In the genomic region with DNA sequence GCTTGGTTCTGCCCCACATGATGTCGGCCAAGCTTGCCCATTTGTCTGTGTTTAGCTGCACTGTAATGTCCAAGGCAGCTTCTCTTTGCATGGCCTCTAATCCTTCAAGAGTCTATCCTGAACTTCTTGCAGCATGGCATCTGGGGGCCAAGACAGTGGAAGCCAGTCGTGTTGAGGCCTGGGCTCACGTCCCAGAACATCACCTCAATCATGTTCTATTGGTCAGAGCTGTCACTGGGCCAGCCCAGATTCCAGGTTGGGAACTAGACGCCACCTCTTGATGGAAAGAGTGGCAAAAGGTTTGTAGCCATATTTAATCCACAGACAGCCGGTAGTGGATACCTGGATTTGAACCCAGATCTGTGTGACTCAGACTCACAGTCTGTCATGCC, we compare ENCODE assay signal across 19 cellular contexts. TPM values are rescaled to one million over a fixed set of nuclear protein-coding genes. Genes with fewer than 3 reads are reported as not detected.
DNase-seq lines count a peak whose midpoint lies in the region; ATAC-seq, FAIRE-seq and TF ChIP-seq lines count a peak whose summit lies in the region.
"Had no signal": no experiment of that assay in that cellular context is flagged by ENCODE, and none has a peak within 500 bp of the region (broad histone marks: within the 10 kb centered on the region; RNA-seq: fewer than 3 reads in every experiment).

No MANE protein-coding gene starts in this region.

- DNase-seq in GM12891 (ENCODE audit: insufficient read length, low spot score) (no peak), neural crest cell (ENCODE audit: low read depth, low spot score) (no peak), RKO (ENCODE audit: low spot score) (no peak), kidney tubule cell (ENCODE audit: low spot score) (no peak)
- DNase-seq in activated naive CD8-positive, alpha-beta T cell treated with anti-CD3 and anti-CD28 coated beads, Interleukin-2, amount 50 U/mL, for 24 hours = no peak
- DNase-seq: H7, left cardiac atrium, MM.1S, NCI-H1694, SHP77, T-helper 1 cell had no signal

- H3K36me3 ChIP-seq in BLaER1 treated with 17β-estradiol and CSF1 and Interleukin-3, amounts not matched to agents 10 nM and 100 nM = peaks cover 0 to 25% (median 13%) of the 10 kb centered on the region in 11 experiments; a peak in 13 of 22 replicates
- H3K36me3 ChIP-seq: neural progenitor cell, thoracic aorta had no signal

- H3K9me3 ChIP-seq in BLaER1 treated with 17β-estradiol and CSF1 and Interleukin-3, amounts not matched to agents 10 nM and 100 nM (replicated peaks in 1 of 11) = no peaks in the 10 kb centered on the region; a peak in 1 of 22 replicates
- H3K9me3 ChIP-seq: thoracic aorta had no signal

- H3K27ac ChIP-seq in BLaER1 treated with 17β-estradiol and CSF1 and Interleukin-3, amounts not matched to agents 10 nM and 100 nM = peak overlapping the region in 10 of 11 experiments; percentile 90 to 99 (median 96); a peak in 19 of 22 replicates
- H3K27ac ChIP-seq: neural progenitor cell had no signal

- TF ChIP-seq CTCF in neural crest cell (conservative IDR thresholded peaks at IDR 0.05) = no peak

- ATAC-seq in activated naive CD8-positive, alpha-beta T cell treated with anti-CD3 and anti-CD28 coated beads, Interleukin-2, amount 50 U/mL, for 24 hours = no peak
- ATAC-seq in HG03520 (IDR thresholded peaks at IDR 0.05; ENCODE audit: unreplicated experiment) = no peak
- ATAC-seq: esophagus mucosa, left cardiac atrium had no signal

- no peaks in the 10 kb centered on the region for H3K9me3 Mint-ChIP-seq in activated naive CD8-positive, alpha-beta T cell treated with anti-CD3 and anti-CD28 coated beads, Interleukin-2, amount 50 U/mL, for 24 hours
- H3K9me3 Mint-ChIP-seq in neural crest cell = no peaks in the 10 kb centered on the region
- H3K9me3 Mint-ChIP-seq: activated T-helper 1 cell treated with anti-CD3 and anti-CD28 coated beads, Interleukin-12 subunit alpha, Interleukin-12 subunit beta, Interleukin-2, Interleukin-4 antibody, amounts not matched to agents 30 ng/mL and 10 ng/mL and 1 ng/mL, durations not matched to agents 14 hours and 24 hours and 36 hours; IgD-negative memory B cell; mesothelial cell of epicardium; neural progenitor cell had no signal

- H3K27me3 Mint-ChIP-seq in activated naive CD8-positive, alpha-beta T cell treated with anti-CD3 and anti-CD28 coated beads, Interleukin-2, amount 50 U/mL, for 24 hours = no peaks in the 10 kb centered on the region
- no peaks in the 10 kb centered on the region for H3K27me3 Mint-ChIP-seq in neural crest cell (ENCODE audit: low read depth)
- H3K27me3 Mint-ChIP-seq: IgD-negative memory B cell had no signal

- peaks cover 0 to 93% (median 6%) of the 10 kb centered on the region in 11 experiments; a peak in 10 of 22 replicates for H4K20me1 ChIP-seq in BLaER1 treated with 17β-estradiol and CSF1 and Interleukin-3, amounts not matched to agents 10 nM and 100 nM

- 0 out of 20 replicates have a peak overlapping the region, but pooled peaks of 1 of the 10 experiments have one; percentile 10 for H3K4me3 ChIP-seq in BLaER1 treated with 17β-estradiol and CSF1 and Interleukin-3, amounts not matched to agents 10 nM and 100 nM
- H3K4me3 ChIP-seq: neural progenitor cell, thoracic aorta had no signal

- FAIRE-seq in GM12891 (lab: Jason Lieb, UNC) = peak; percentile 13

- H3K4me2 ChIP-seq in BLaER1 treated with 17β-estradiol and CSF1 and Interleukin-3, amounts not matched to agents 10 nM and 100 nM = peak overlapping the region; percentile 69 to 94 (median 86)
- H3K4me2 ChIP-seq: neural progenitor cell had no signal

- H3K27ac Mint-ChIP-seq in activated naive CD8-positive, alpha-beta T cell treated with anti-CD3 and anti-CD28 coated beads, Interleukin-2, amount 50 U/mL, for 24 hours = peak overlapping the region; percentile 71
- H3K27ac Mint-ChIP-seq in neural crest cell (ENCODE audit: unreplicated experiment) = peak overlapping the region; percentile 13
- H3K27ac Mint-ChIP-seq: neural progenitor cell had no signal

- H3K4me1 Mint-ChIP-seq in activated naive CD8-positive, alpha-beta T cell treated with anti-CD3 and anti-CD28 coated beads, Interleukin-2, amount 50 U/mL, for 24 hours = peaks cover 67% of the 10 kb centered on the region
- H3K4me1 Mint-ChIP-seq in neural crest cell = peaks cover 55% of the 10 kb centered on the region

- peaks cover 63 to 99% (median 97%) of the 10 kb centered on the region in 10 experiments for H3K4me1 ChIP-seq in BLaER1 treated with 17β-estradiol and CSF1 and Interleukin-3, amounts not matched to agents 10 nM and 100 nM

- TF ChIP-seq POLR2A in GM12891 (IDR thresholded peaks at IDR 0.05; ENCODE audit: low read depth, low read length) = no peak

- peaks cover 25% of the 10 kb centered on the region for H3K36me3 Mint-ChIP-seq in activated naive CD8-positive, alpha-beta T cell treated with anti-CD3 and anti-CD28 coated beads, Interleukin-2, amount 50 U/mL, for 24 hours (ENCODE audit: low read depth)
- H3K36me3 Mint-ChIP-seq in neural crest cell (ENCODE audit: low read depth) = peaks cover 8% of the 10 kb centered on the region

- H3K27me3 ChIP-seq in BLaER1 treated with 17β-estradiol and CSF1 and Interleukin-3, amounts not matched to agents 10 nM and 100 nM = no peaks in the 10 kb centered on the region
- H3K27me3 ChIP-seq: neural progenitor cell had no signal

- H3K4me3 Mint-ChIP-seq in activated naive CD8-positive, alpha-beta T cell treated with anti-CD3 and anti-CD28 coated beads, Interleukin-2, amount 50 U/mL, for 24 hours = no peak overlapping the region
- H3K4me3 Mint-ChIP-seq in neural crest cell = no peak overlapping the region
- H3K4me3 Mint-ChIP-seq: activated T-helper 1 cell treated with anti-CD3 and anti-CD28 coated beads, Interleukin-12 subunit alpha, Interleukin-12 subunit beta, Interleukin-2, Interleukin-4 antibody, amounts not matched to agents 30 ng/mL and 10 ng/mL and 1 ng/mL, durations not matched to agents 14 hours and 24 hours and 36 hours; IgD-negative memory B cell; mesothelial cell of epicardium; neural progenitor cell had no signal

- peak overlapping the region in 1 of 11 experiments; percentile 32; a peak in 1 of 22 replicates for H3K9ac ChIP-seq in BLaER1 treated with 17β-estradiol and CSF1 and Interleukin-3, amounts not matched to agents 10 nM and 100 nM
- H3K9ac ChIP-seq: neural progenitor cell had no signal

TF ChIP-seq in GM12891, 5 proteins besides CTCF, POLR2A, EP300 and RAD21:
- TF ChIP-seq TAF1 (IDR thresholded peaks at IDR 0.05; ENCODE audit: low read depth, low read length) = no peak
- TF ChIP-seq SPI1 (IDR thresholded peaks at IDR 0.05; ENCODE audit: low read depth, low read length) = no peak
- no peak for TF ChIP-seq PAX5 (IDR thresholded peaks at IDR 0.05; ENCODE audit: insufficient read depth, low read length, severe bottlenecking)
- TF ChIP-seq POLR2AphosphoS5 (IDR thresholded peaks at IDR 0.05; ENCODE audit: low read depth, low read length) = no peak
- TF ChIP-seq POU2F2 (IDR thresholded peaks at IDR 0.05; ENCODE audit: low read depth, low read length) = no peak

RNA-seq across cellular contexts. Expression of a gene that starts 25.3 kb away (rescaled TPM):
- 7.4 TPM for polyA plus RNA-seq in GM12891 (2012; ENCODE audit: low read depth, missing spikeins)
- total RNA-seq in neural crest cell = 25.6 and 26.3 TPM in 2 replicates
